ENCODE assay signal across 23 cellular contexts in the genomic region with DNA sequence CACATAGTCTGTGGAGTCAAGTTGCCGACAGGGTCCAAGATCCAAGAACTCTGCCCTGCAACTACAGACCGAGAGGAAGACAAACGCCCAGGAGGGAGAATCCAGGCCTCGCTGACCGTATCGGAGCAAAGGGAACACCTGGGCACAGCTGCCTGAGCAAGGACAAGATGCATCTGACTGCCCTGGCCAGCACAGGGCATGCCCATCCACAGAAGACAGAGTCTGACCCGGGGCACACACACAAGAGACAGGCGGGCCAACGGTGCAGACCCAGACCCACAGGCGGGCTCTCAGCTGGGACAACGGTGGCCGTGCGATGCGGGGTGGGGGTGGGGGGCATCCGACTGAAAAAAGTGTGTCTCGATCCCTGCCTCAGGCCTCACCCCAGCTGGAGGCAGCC. TPM values are rescaled to one million over a fixed set of nuclear protein-coding genes. Genes with fewer than 3 reads are reported as not detected.
A peak's percentile ranks its signal among the peaks of the same experiment; 100 is the strongest.
DNase-seq lines count a peak whose midpoint lies in the region; ATAC-seq and TF ChIP-seq lines count a peak whose summit lies in the region.
"Had no signal": no experiment of that assay in that cellular context is flagged by ENCODE, and none has a peak within 500 bp of the region (broad histone marks: within the 10 kb centered on the region; RNA-seq: fewer than 3 reads in every experiment).

No MANE protein-coding gene starts in this region.

- peaks cover 26% of the 10 kb centered on the region for H3K36me3 Mint-ChIP-seq in Calu3 (ENCODE audit: insufficient read depth, unreplicated experiment)
- H3K36me3 Mint-ChIP-seq in CD14-positive monocyte: peaks cover 0 to 6% of the 10 kb centered on the region in 2 donors

- H3K27me3 ChIP-seq in H7 (ENCODE audit: control insufficient read depth, insufficient read depth, low read length) (peaks cover 11% of the 10 kb centered on the region), neuronal stem cell (ENCODE audit: control insufficient read depth in 3 of 3, insufficient read depth in 3 of 3, low read depth in 1 of 3, low read length in 3 of 3) (peaks cover 5 to 12% (median 6%) of the 10 kb centered on the region in 3 experiments)

- peak; percentile 55 for DNase-seq in H7
- no peak for DNase-seq in neuronal stem cell (ENCODE audit: low spot score)
- DNase-seq in Calu3: no peak
- DNase-seq in amniotic stem cell (lab: John Stamatoyannopoulos, UW): no peak
- no peak for DNase-seq in CD14-positive monocyte (ENCODE audit: low spot score)
- DNase-seq: AML-193; CD8-positive, alpha-beta memory T cell; DMS153; DND-41; H9; Karpas-422; NCI-H1092 treated with DMSO at 0.1 percent for 48 hours; NCI-H1436 treated with DMSO at 0.1 percent for 48 hours; NCI-H187 treated with DMSO at 0.1 percent for 48 hours; NCI-H2171 treated with DMSO at 0.1 percent for 48 hours; NCI-H345; NCI-H510A treated with DMSO at 0.1 percent for 48 hours; NCI-H774 had no signal

- H2BK15ac ChIP-seq in neuronal stem cell (ENCODE audit: low read length): peak overlapping the region; percentile 78

- no peak overlapping the region for H4K91ac ChIP-seq in neuronal stem cell (ENCODE audit: low read depth, low read length, poor library complexity)

- no peaks in the 10 kb centered on the region for H3K79me1 ChIP-seq in neuronal stem cell (ENCODE audit: low read depth, low read length)

- H3K27ac ChIP-seq in cingulate gyrus (ENCODE audit: low read depth, low read length) (peak overlapping the region; percentile 94), neuronal stem cell (replicated peaks; ENCODE audit: low read length) (no peak overlapping the region)
- H3K27ac ChIP-seq: A549, C4-2B had no signal

- ATAC-seq in GM18861 (IDR thresholded peaks at IDR 0.05; ENCODE audit: unreplicated experiment): no peak
- ATAC-seq: SK-N-SH treated with all-trans-retinoic acid at 6 μM for 48 hours had no signal

- no peak overlapping the region for H4K8ac ChIP-seq in neuronal stem cell (ENCODE audit: low read depth, low read length)

- WGBS in neuronal stem cell (ENCODE audit: extremely low coverage in 2 of 2, insufficient read length in 2 of 2, insufficient replicate concordance in 1 of 2), 2 donors: no CpG with 5 or more reads among the region's 16 CpGs

- H3K14ac ChIP-seq in neuronal stem cell (ENCODE audit: low read length): no peak overlapping the region

- H2BK12ac ChIP-seq in neuronal stem cell (ENCODE audit: low read length): no peak overlapping the region

- H3K36me3 ChIP-seq in H7 (replicated peaks; ENCODE audit: control insufficient read depth, insufficient read depth, low read length) (no peaks in the 10 kb centered on the region), neuronal stem cell (replicated peaks in 1 of 2; ENCODE audit: control insufficient read depth in 2 of 2, insufficient read depth in 2 of 2, low read length in 2 of 2) (no peaks in the 10 kb centered on the region)

- H2AK5ac ChIP-seq in neuronal stem cell (ENCODE audit: low read depth, low read length): no peak overlapping the region

- no peak overlapping the region for H3K4me3 ChIP-seq in H7 (ENCODE audit: insufficient read depth, low read depth, low read length)
- H3K4me3 ChIP-seq in neuronal stem cell (ENCODE audit: low read length in 2 of 2): no peak overlapping the region
- H3K4me3 ChIP-seq: A549 had no signal

- H2AFZ ChIP-seq in neuronal stem cell (ENCODE audit: low read length): no peak overlapping the region

- H3K27ac Mint-ChIP-seq in Calu3 (ENCODE audit: unreplicated experiment): no peak overlapping the region
- no peak overlapping the region for H3K27ac Mint-ChIP-seq in CD14-positive monocyte
- H3K27ac Mint-ChIP-seq: CD8-positive, alpha-beta memory T cell; H9 had no signal

- H3K18ac ChIP-seq in neuronal stem cell (ENCODE audit: low read length): no peak overlapping the region

- no TSS peak for BruUV-seq in Calu3 (replicated peaks; lab: Mats Ljungman, UMichigan)

- no peak overlapping the region for H3K4me3 Mint-ChIP-seq in Calu3 (ENCODE audit: low read depth, unreplicated experiment)
- H3K4me3 Mint-ChIP-seq in CD14-positive monocyte: no peak overlapping the region
- H3K4me3 Mint-ChIP-seq: CD8-positive, alpha-beta memory T cell; H9 had no signal

- H3K4ac ChIP-seq in neuronal stem cell (ENCODE audit: low read length): no peak overlapping the region

- no peak overlapping the region for H3K9ac ChIP-seq in neuronal stem cell (ENCODE audit: low read depth, low read length, poor library complexity)

- no peak overlapping the region for H2BK5ac ChIP-seq in neuronal stem cell (ENCODE audit: low read length)

- H3K9me3 Mint-ChIP-seq in Calu3 (ENCODE audit: low read depth, unreplicated experiment): peaks cover 4% of the 10 kb centered on the region
- H3K9me3 Mint-ChIP-seq in CD14-positive monocyte: peaks cover 9 to 35% (median 28%) of the 10 kb centered on the region in 7 donors

- no peak overlapping the region for H3K23ac ChIP-seq in neuronal stem cell (ENCODE audit: low read depth, low read length, poor library complexity)

- H3K9me3 ChIP-seq in neuronal stem cell (replicated peaks in 1 of 2; ENCODE audit: control insufficient read depth in 2 of 2, insufficient read depth in 1 of 2, low read depth in 1 of 2, low read length in 2 of 2): peaks cover 3 to 15% of the 10 kb centered on the region in 2 donors

- intact Hi-C loops in Calu3 (cut with micrococcal nuclease; ENCODE audit: unreplicated experiment) (no loop called here), CD14-positive monocyte (cut with micrococcal nuclease) (loop anchor here in 1 of 2 donors (10.0 kb wide), 1 partner anchor 237 kb away; a partner anchor contains a TSS)

- H3K4me1 Mint-ChIP-seq in Calu3 (ENCODE audit: low read depth, unreplicated experiment) (peaks cover 27% of the 10 kb centered on the region), CD14-positive monocyte (peaks cover 1% of the 10 kb centered on the region)

- H3K4me1 ChIP-seq in neuronal stem cell (ENCODE audit: control insufficient read depth in 2 of 2, insufficient read depth in 1 of 2, low read depth in 1 of 2, low read length in 2 of 2): peaks cover 9 to 17% of the 10 kb centered on the region in 2 donors

- H3K4me2 ChIP-seq in neuronal stem cell (ENCODE audit: insufficient read depth, low read length, poor library complexity, severe bottlenecking): no peak overlapping the region
- H3K4me2 ChIP-seq: A549 had no signal

- H3K27me3 Mint-ChIP-seq in Calu3 (ENCODE audit: unreplicated experiment): no peaks in the 10 kb centered on the region
- H3K27me3 Mint-ChIP-seq in CD14-positive monocyte (ENCODE audit: low read depth in 3 of 3): peaks cover 16 to 23% (median 20%) of the 10 kb centered on the region in 3 donors

- H2BK120ac ChIP-seq in neuronal stem cell (ENCODE audit: low read depth, low read length): no peak overlapping the region

- CTCF ChIA-PET in Calu3 (lab: Charles Lee): no interaction called here

- TF ChIP-seq CTCF in Calu3 (IDR thresholded peaks at IDR 0.05; ENCODE audit: unreplicated experiment) (no peak), CD14-positive monocyte (IDR thresholded peaks at IDR 0.05) (no peak)

RNA-seq across cellular contexts. Expression of a gene that starts 6.2 kb away (rescaled TPM):
- total RNA-seq in H7 (2014; rRNA removed; shearing (Covaris generic)): 0.85 and 1.7 TPM in 2 replicates
- polyA plus RNA-seq in neuronal stem cell (2013, experiment 1 of 2): 9.4 TPM
- polyA plus RNA-seq in neuronal stem cell (2013, experiment 2 of 2): 10.4 TPM
- 20.5 and 21.9 TPM in 2 replicates for total RNA-seq in Calu3 (2022)
- polyA plus RNA-seq in CD14-positive monocyte: under 1 TPM; 0.75 to 0.95 TPM

RNA-seq across cellular contexts. Expression of a gene that starts 24.2 kb away (rescaled TPM):
- total RNA-seq in H7 (2014; rRNA removed; shearing (Covaris generic)): 12.2 and 14.8 TPM in 2 replicates
- 23.3 TPM for polyA plus RNA-seq in neuronal stem cell (2013, experiment 1 of 2)
- 21.8 TPM for polyA plus RNA-seq in neuronal stem cell (2013, experiment 2 of 2)
- total RNA-seq in Calu3 (2022): 44.2 and 49.9 TPM in 2 replicates
- 10 to 100 TPM; 16.5 to 23.2 TPM for polyA plus RNA-seq in CD14-positive monocyte

RNA-seq across cellular contexts. Expression of a gene that starts 43.1 kb away (rescaled TPM):
- total RNA-seq in H7 (2014; rRNA removed; shearing (Covaris generic)): 3.3 and 3.8 TPM in 2 replicates
- polyA plus RNA-seq in neuronal stem cell (2013, experiment 1 of 2): 15.9 TPM
- 17.0 TPM for polyA plus RNA-seq in neuronal stem cell (2013, experiment 2 of 2)
- 13.4 and 15.5 TPM in 2 replicates for total RNA-seq in Calu3 (2022)
- not detected for polyA plus RNA-seq in CD14-positive monocyte

RNA-seq across cellular contexts. Expression of a gene that starts 44.0 kb away (rescaled TPM):
- total RNA-seq in H7 (2014; rRNA removed; shearing (Covaris generic)): 131 and 150 TPM in 2 replicates
- polyA plus RNA-seq in neuronal stem cell (2013, experiment 1 of 2): 67.8 TPM
- polyA plus RNA-seq in neuronal stem cell (2013, experiment 2 of 2): 69.8 TPM
- 106 and 108 TPM in 2 replicates for total RNA-seq in Calu3 (2022)
- polyA plus RNA-seq in CD14-positive monocyte: 10 to 100 TPM; 42.6 to 60.3 TPM

RNA-seq across cellular contexts. Expression of a gene that starts 59.6 kb away (rescaled TPM):
- total RNA-seq in H7 (2014; rRNA removed; shearing (Covaris generic)): 74.1 and 101 TPM in 2 replicates
- 62.8 TPM for polyA plus RNA-seq in neuronal stem cell (2013, experiment 1 of 2)
- polyA plus RNA-seq in neuronal stem cell (2013, experiment 2 of 2): 65.7 TPM
- 76.6 and 90.7 TPM in 2 replicates for total RNA-seq in Calu3 (2022)
- 10 to 100 TPM; 54.7 to 74.0 TPM for polyA plus RNA-seq in CD14-positive monocyte
